Comparison of ENCODE assay signal across 9 cellular contexts in genomic region chr17:44362964-44363612, GRCh38. TPM values are rescaled to one million over a fixed set of nuclear protein-coding genes. Genes with fewer than 3 reads are reported as not detected.
DNase-seq lines count a peak whose midpoint lies in the region; ATAC-seq and TF ChIP-seq lines count a peak whose summit lies in the region.
"Had no signal": no experiment of that assay in that cellular context is flagged by ENCODE, and none has a peak within 500 bp of the region (broad histone marks: within the 10 kb centered on the region; RNA-seq: fewer than 3 reads in every experiment).

No MANE protein-coding gene starts in this region.

- H3K27ac Mint-ChIP-seq in activated CD4-positive, alpha-beta T cell treated with anti-CD3 and anti-CD28 coated beads, Interleukin-2, amount 10 ng/mL, durations not matched to agents 24 days and 14 days = no peak overlapping the region

- no peaks in the 10 kb centered on the region for H3F3A ChIP-seq in PC-3 (ENCODE audit: low read length, unreplicated experiment)

- BruUV-seq in PC-3 (replicated peaks; lab: Mats Ljungman, UMichigan) = no TSS peak

- no peaks in the 10 kb centered on the region for H3K36me3 Mint-ChIP-seq in activated CD4-positive, alpha-beta T cell treated with anti-CD3 and anti-CD28 coated beads, Interleukin-2, amount 10 ng/mL, durations not matched to agents 24 days and 14 days (ENCODE audit: low read depth)

- H3K4me3 ChIP-seq in PC-3 (ENCODE audit: low read length) (peak overlapping the region; percentile 87), duodenal mucosa (ENCODE audit: low read depth in 1 of 2, low read length in 2 of 2) (peak overlapping the region; percentile 47 to 55), mucosa of rectum (ENCODE audit: low read length in 2 of 2) (peak overlapping the region; percentile 39 to 44)

- no peaks in the 10 kb centered on the region for H3K36me3 ChIP-seq in PC-3 (ENCODE audit: low read depth, low read length)
- no peaks in the 10 kb centered on the region for H3K36me3 ChIP-seq in duodenal mucosa (ENCODE audit: control insufficient read depth in 1 of 2, insufficient read depth in 2 of 2, low read length in 2 of 2)
- H3K36me3 ChIP-seq in mucosa of rectum (ENCODE audit: control insufficient read depth in 2 of 2, insufficient read depth in 2 of 2, low read length in 2 of 2) = no peaks in the 10 kb centered on the region

- peaks cover 50% of the 10 kb centered on the region for H3K27me3 Mint-ChIP-seq in activated CD4-positive, alpha-beta T cell treated with anti-CD3 and anti-CD28 coated beads, Interleukin-2, amount 10 ng/mL, durations not matched to agents 24 days and 14 days

- H3K9ac ChIP-seq in PC-3 (ENCODE audit: low read length) (peak overlapping the region; percentile 72), duodenal mucosa (ENCODE audit: low read depth in 1 of 2, low read length in 2 of 2) (no peak overlapping the region), mucosa of rectum (ENCODE audit: low read depth in 1 of 2, low read length in 2 of 2) (peak overlapping the region in 1 of 2 donors; percentile 10)

- H2AFZ ChIP-seq in PC-3 (ENCODE audit: low read length) = peak overlapping the region; percentile 99

- peak; percentile 75 for DNase-seq in activated CD4-positive, alpha-beta T cell treated with anti-CD3 and anti-CD28 coated beads, Interleukin-2, amount 10 ng/mL, durations not matched to agents 24 days and 14 days
- DNase-seq in activated CD4-positive, alpha-beta T cell treated with anti-CD3 and anti-CD28 coated beads, Interleukin-2, amount 50 U/mL, for 1 hour = no peak
- peak; percentile 28 for DNase-seq in PC-3
- no peak for DNase-seq in cortex of kidney (lab: John Stamatoyannopoulos, UW)
- DNase-seq in SW 1271 (lab: John Stamatoyannopoulos, UW) = no peak
- DNase-seq in epidermal melanocyte (ENCODE audit: insufficient read length, low spot score) = no peak

- CTCF ChIA-PET in PC-3 (lab: Charles Lee) = interaction anchor here (0.6 to 1.0 kb wide), 11 partner anchors 13 to 364 kb away, joined by 3 to 20 read pairs (median 4); partner anchors contain the start of genes GRN and SLC25A39

- no peak for TF ChIP-seq CTCF in PC-3 (conservative IDR thresholded peaks at IDR 0.05; ENCODE audit: low read depth, low read length)

- no peak overlapping the region for H3K27ac ChIP-seq in PC-3 (ENCODE audit: low read length)
- H3K27ac ChIP-seq in duodenal mucosa (ENCODE audit: low read depth, low read length) = no peak overlapping the region
- H3K27ac ChIP-seq in mucosa of rectum (ENCODE audit: low read depth in 2 of 2, low read length in 2 of 2) = no peak overlapping the region
- H3K27ac ChIP-seq: epithelial cell of prostate had no signal

- POLR2A ChIA-PET in PC-3 (lab: Charles Lee; ENCODE audit: unreplicated experiment) = interaction anchor here (0.6 to 0.7 kb wide), 2 partner anchors 195 to 247 kb away, joined by 3 to 9 read pairs; no protein-coding TSS in a partner anchor

- peak overlapping the region; percentile 99 for H3K4me2 ChIP-seq in PC-3 (ENCODE audit: low read length)

- H3K4me1 ChIP-seq in PC-3 (ENCODE audit: insufficient read depth, low read length) (no peaks in the 10 kb centered on the region; the same call in 1 of the 2 replicates), duodenal mucosa (ENCODE audit: control insufficient read depth in 1 of 2, insufficient read depth in 2 of 2, low read length in 2 of 2) (no peaks in the 10 kb centered on the region), mucosa of rectum (ENCODE audit: control insufficient read depth in 2 of 2, insufficient read depth in 2 of 2, low read length in 2 of 2) (peaks cover 2 to 6% of the 10 kb centered on the region in 2 donors)

- no peaks in the 10 kb centered on the region for H4K20me1 ChIP-seq in PC-3 (ENCODE audit: low read length)

- H3K79me2 ChIP-seq in PC-3 (ENCODE audit: low read length) = no peaks in the 10 kb centered on the region

- H3K9me3 ChIP-seq in PC-3 (ENCODE audit: low read length) = no peaks in the 10 kb centered on the region
- no peaks in the 10 kb centered on the region for H3K9me3 ChIP-seq in duodenal mucosa (ENCODE audit: control insufficient read depth in 1 of 2, low read length in 2 of 2)
- no peaks in the 10 kb centered on the region for H3K9me3 ChIP-seq in mucosa of rectum (ENCODE audit: control insufficient read depth in 2 of 2, low read length in 2 of 2)

- intact Hi-C loops in activated CD4-positive, alpha-beta T cell treated with anti-CD3 and anti-CD28 coated beads, Interleukin-2, amount 10 ng/mL, durations not matched to agents 24 days and 14 days (cut with micrococcal nuclease) = loop anchor here (1.0 kb wide), 1 partner anchor 22 kb away; no protein-coding TSS in a partner anchor
- intact Hi-C loops in PC-3 (cut with micrococcal nuclease) = loop anchor here (1.0 kb wide), 1 partner anchor 18 kb away; the partner anchor contains the start of gene GRN

- no peaks in the 10 kb centered on the region for H3K27me3 ChIP-seq in PC-3 (ENCODE audit: low read length)
- H3K27me3 ChIP-seq in duodenal mucosa (ENCODE audit: control insufficient read depth in 1 of 2, insufficient read depth in 2 of 2, low read length in 2 of 2) = peaks cover 13 to 29% of the 10 kb centered on the region in 2 donors
- peaks cover 15 to 29% of the 10 kb centered on the region in 2 donors for H3K27me3 ChIP-seq in mucosa of rectum (ENCODE audit: control insufficient read depth in 2 of 2, insufficient read depth in 2 of 2, low read length in 2 of 2)

- no peaks in the 10 kb centered on the region for H3K9me2 ChIP-seq in PC-3 (replicated peaks; ENCODE audit: low read length)

- H3K4me1 Mint-ChIP-seq in activated CD4-positive, alpha-beta T cell treated with anti-CD3 and anti-CD28 coated beads, Interleukin-2, amount 10 ng/mL, durations not matched to agents 24 days and 14 days = no peaks in the 10 kb centered on the region

- H3K4me3 Mint-ChIP-seq in activated CD4-positive, alpha-beta T cell treated with anti-CD3 and anti-CD28 coated beads, Interleukin-2, amount 10 ng/mL, durations not matched to agents 24 days and 14 days = peak overlapping the region; percentile 80

- H3K9me3 Mint-ChIP-seq in activated CD4-positive, alpha-beta T cell treated with anti-CD3 and anti-CD28 coated beads, Interleukin-2, amount 10 ng/mL, durations not matched to agents 24 days and 14 days = no peaks in the 10 kb centered on the region

- peak; percentile 55 for ATAC-seq in PC-3

RNA-seq across cellular contexts. Expression of gene FAM171A2, which starts 0.6 kb away (rescaled TPM):
- total RNA-seq in activated CD4-positive, alpha-beta T cell treated with anti-CD3 and anti-CD28 coated beads, Interleukin-2, amount 10 ng/mL, durations not matched to agents 24 days and 14 days = 0.21 and 0.26 TPM in 2 replicates
- total RNA-seq in PC-3 (2014; rRNA removed) = 16.3 and 22.6 TPM in 2 replicates

RNA-seq across cellular contexts. Expression of gene GRN, which starts 18.0 kb away (rescaled TPM):
- 33.0 and 34.6 TPM in 2 replicates for total RNA-seq in activated CD4-positive, alpha-beta T cell treated with anti-CD3 and anti-CD28 coated beads, Interleukin-2, amount 10 ng/mL, durations not matched to agents 24 days and 14 days
- 400 and 465 TPM in 2 replicates for total RNA-seq in PC-3 (2014; rRNA removed)

RNA-seq across cellular contexts. Expression of gene ITGA2B, which starts 26.4 kb away (rescaled TPM):
- 0.65 and 0.85 TPM in 2 replicates for total RNA-seq in activated CD4-positive, alpha-beta T cell treated with anti-CD3 and anti-CD28 coated beads, Interleukin-2, amount 10 ng/mL, durations not matched to agents 24 days and 14 days
- total RNA-seq in PC-3 (2014; rRNA removed) = 3.1 and 7.1 TPM in 2 replicates

RNA-seq across cellular contexts. Expression of gene SLC25A39, which starts 38.5 kb away (rescaled TPM):
- 172 TPM in 2 replicates for total RNA-seq in activated CD4-positive, alpha-beta T cell treated with anti-CD3 and anti-CD28 coated beads, Interleukin-2, amount 10 ng/mL, durations not matched to agents 24 days and 14 days
- 726 and 797 TPM in 2 replicates for total RNA-seq in PC-3 (2014; rRNA removed)

RNA-seq across cellular contexts. Expression of gene RUNDC3A, which starts 54.7 kb away (rescaled TPM):
- total RNA-seq in activated CD4-positive, alpha-beta T cell treated with anti-CD3 and anti-CD28 coated beads, Interleukin-2, amount 10 ng/mL, durations not matched to agents 24 days and 14 days = 0.42 TPM in 1 of 2 replicates, not detected in the other
- 0.29 and 1.4 TPM in 2 replicates for total RNA-seq in PC-3 (2014; rRNA removed)

Comparison
In these comparisons a context has a peak if more than half of its experiments do, and no peak if none do; other contexts are left out.
1. DNase-seq: peak in activated CD4-positive, alpha-beta T cell treated with anti-CD3 and anti-CD28 coated beads, Interleukin-2, amount 10 ng/mL, durations not matched to agents 24 days and 14 days (single experiment) and PC-3 (single experiment); none in activated CD4-positive, alpha-beta T cell treated with anti-CD3 and anti-CD28 coated beads, Interleukin-2, amount 50 U/mL, for 1 hour (single experiment), cortex of kidney (single experiment), SW 1271 (0 of 2) and epidermal melanocyte (single experiment).
2. RNA of gene FAM171A2, which starts 0.6 kb away (total RNA-seq): 16.3 to 22.6 TPM in PC-3; 0.21 to 0.26 TPM in activated CD4-positive, alpha-beta T cell treated with anti-CD3 and anti-CD28 coated beads, Interleukin-2, amount 10 ng/mL, durations not matched to agents 24 days and 14 days; every median in the first group is over 10 times any median in the second.
3. RNA of gene GRN, which starts 18.0 kb away (total RNA-seq): 400 to 465 TPM in PC-3; 33.0 to 34.6 TPM in activated CD4-positive, alpha-beta T cell treated with anti-CD3 and anti-CD28 coated beads, Interleukin-2, amount 10 ng/mL, durations not matched to agents 24 days and 14 days; every median in the first group is over 10 times any median in the second.
4. Peak in every context shown above with its lines, with median percentiles within 50 percentile points of each other: H3K4me3 ChIP-seq.